Comparison of ENCODE assay signal across 17 cellular contexts in the genomic region with DNA sequence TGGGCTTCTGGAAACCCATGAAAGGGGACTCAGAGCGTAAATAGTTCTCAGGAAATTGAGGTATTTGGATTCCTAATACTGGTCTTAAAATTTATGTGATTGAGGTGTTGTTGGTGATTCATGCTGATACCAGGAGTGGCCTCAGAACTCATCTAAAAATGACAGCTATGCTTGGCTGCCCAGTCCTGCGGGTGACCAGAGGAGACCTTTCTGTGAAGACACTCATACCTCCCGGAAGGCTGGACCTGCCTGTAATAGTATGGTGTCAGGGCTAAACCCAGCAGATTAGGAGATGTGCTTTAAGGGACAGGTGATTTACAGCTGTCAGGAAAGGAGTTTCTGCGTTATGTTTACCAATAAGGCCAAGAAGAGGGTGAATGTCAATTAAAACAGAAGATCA. TPM values are rescaled to one million over a fixed set of nuclear protein-coding genes. Genes with fewer than 3 reads are reported as not detected.
DNase-seq lines count a peak whose midpoint lies in the region; ATAC-seq and TF ChIP-seq lines count a peak whose summit lies in the region.
"Had no signal": no experiment of that assay in that cellular context is flagged by ENCODE, and none has a peak within 500 bp of the region (broad histone marks: within the 10 kb centered on the region; RNA-seq: fewer than 3 reads in every experiment).

No MANE protein-coding gene starts in this region.

- H3K27me3 Mint-ChIP-seq in T-helper 2 cell treated with Interferon-gamma antibody and Interleukin-4, amounts not matched to agents 5 μg/mL and 100 μg/mL, for 36 hours (ENCODE audit: low read depth), result peaks cover 10% of the 10 kb centered on the region

- no peak overlapping the region for H3K4ac ChIP-seq in mesenchymal stem cell (ENCODE audit: low read depth in 1 of 2, low read length in 2 of 2)

- no peaks in the 10 kb centered on the region for H3K79me2 ChIP-seq in smooth muscle cell (ENCODE audit: low read depth)

- DNase-seq in right atrium auricular region (ENCODE audit: low spot score), result peak; percentile 9
- no peak for DNase-seq in right cardiac atrium
- DNase-seq in mesenchymal stem cell, result no peak
- DNase-seq in smooth muscle cell (lab: John Stamatoyannopoulos, UW; ENCODE audit: unreplicated experiment), result no peak
- no peak for DNase-seq in T-helper 2 cell treated with Interferon-gamma antibody and Interleukin-4, amounts not matched to agents 5 μg/mL and 100 μg/mL, for 36 hours (ENCODE audit: low spot score)
- DNase-seq: AML-193; Calu3; CD4-positive, alpha-beta T cell; CD8-positive, alpha-beta T cell; DMS79 treated with DMSO at 0.1 percent for 48 hours; GF-D8 had no signal

- H2BK5ac ChIP-seq in mesenchymal stem cell (ENCODE audit: low read depth, low read length, poor library complexity, severe bottlenecking), result no peak overlapping the region

- H3K9me3 ChIP-seq in right atrium auricular region, result peaks cover 0 to 10% of the 10 kb centered on the region in 2 donors
- H3K9me3 ChIP-seq in right cardiac atrium (ENCODE audit: control insufficient read depth, low read length), result no peaks in the 10 kb centered on the region
- peaks cover 40% of the 10 kb centered on the region for H3K9me3 ChIP-seq in mesenchymal stem cell (ENCODE audit: control insufficient read depth, low read length)
- H3K9me3 ChIP-seq in smooth muscle cell (replicated peaks; ENCODE audit: low read depth), result no peaks in the 10 kb centered on the region

- H4K8ac ChIP-seq in mesenchymal stem cell (ENCODE audit: low read length), result peak overlapping the region; percentile 13

- H2AFZ ChIP-seq in mesenchymal stem cell (ENCODE audit: low read depth, low read length) (no peak overlapping the region), smooth muscle cell (ENCODE audit: low read depth) (no peak overlapping the region)

- no peaks in the 10 kb centered on the region for H3K79me1 ChIP-seq in mesenchymal stem cell (replicated peaks; ENCODE audit: low read length, poor library complexity, severe bottlenecking)

- H2BK12ac ChIP-seq in mesenchymal stem cell (ENCODE audit: low read length in 2 of 2), result no peak overlapping the region

- H3K4me2 ChIP-seq in mesenchymal stem cell (ENCODE audit: low read length, poor library complexity, severe bottlenecking) (no peak overlapping the region), smooth muscle cell (no peak overlapping the region)
- H3K4me2 ChIP-seq: A549; BLaER1 treated with 17β-estradiol and CSF1 and Interleukin-3, amounts not matched to agents 10 nM and 100 nM had no signal

- H3K36me3 ChIP-seq in right atrium auricular region (no peaks in the 10 kb centered on the region), mesenchymal stem cell (ENCODE audit: control insufficient read depth in 1 of 2, insufficient read depth in 2 of 2, low read depth in 1 of 2, low read length in 2 of 2) (no peaks in the 10 kb centered on the region), smooth muscle cell (ENCODE audit: low read depth) (no peaks in the 10 kb centered on the region)
- H3K36me3 ChIP-seq: BLaER1 treated with 17β-estradiol and CSF1 and Interleukin-3, amounts not matched to agents 10 nM and 100 nM had no signal

- no peak overlapping the region for H2BK15ac ChIP-seq in mesenchymal stem cell (ENCODE audit: low read depth, poor library complexity, severe bottlenecking)

- H3K23ac ChIP-seq in mesenchymal stem cell (ENCODE audit: low read length in 2 of 2), result no peak overlapping the region

- TF ChIP-seq CTCF in right atrium auricular region (IDR thresholded peaks at IDR 0.05), result no peak
- no peak for TF ChIP-seq CTCF in smooth muscle cell (IDR thresholded peaks at IDR 0.05; ENCODE audit: borderline replicate concordance, insufficient read depth, poor library complexity, severe bottlenecking)

- H3K27me3 ChIP-seq in right atrium auricular region (no peaks in the 10 kb centered on the region), right cardiac atrium (ENCODE audit: control insufficient read depth, insufficient read depth) (no peaks in the 10 kb centered on the region), mesenchymal stem cell (ENCODE audit: control insufficient read depth in 1 of 2, insufficient read depth in 1 of 2, low read length in 2 of 2) (peaks cover 0 to 32% of the 10 kb centered on the region in 2 experiments), smooth muscle cell (ENCODE audit: low read depth) (no peaks in the 10 kb centered on the region)
- H3K27me3 ChIP-seq: BLaER1 treated with 17β-estradiol and CSF1 and Interleukin-3, amounts not matched to agents 10 nM and 100 nM had no signal

- H3K9ac ChIP-seq in mesenchymal stem cell (ENCODE audit: low read length) (no peak overlapping the region), smooth muscle cell (ENCODE audit: low read depth) (no peak overlapping the region)
- H3K9ac ChIP-seq: BLaER1 treated with 17β-estradiol and CSF1 and Interleukin-3, amounts not matched to agents 10 nM and 100 nM had no signal

- H3K36me3 Mint-ChIP-seq in T-helper 2 cell treated with Interferon-gamma antibody and Interleukin-4, amounts not matched to agents 5 μg/mL and 100 μg/mL, for 36 hours (ENCODE audit: low read depth), result no peaks in the 10 kb centered on the region
- H3K36me3 Mint-ChIP-seq: CD8-positive, alpha-beta T cell had no signal

- 93% methylated on average over 4 of the region's 4 CpGs for WGBS in right cardiac atrium
- 82% methylated on average over 4 of the region's 4 CpGs for WGBS in mesenchymal stem cell
- WGBS in smooth muscle cell (ENCODE audit: low lambda C conversion rate), result 87% methylated on average over 4 of the region's 4 CpGs

- intact Hi-C loops in right cardiac atrium (cut with DNase I), result no loop called here

- no peak overlapping the region for H3K27ac Mint-ChIP-seq in T-helper 2 cell treated with Interferon-gamma antibody and Interleukin-4, amounts not matched to agents 5 μg/mL and 100 μg/mL, for 36 hours
- H3K27ac Mint-ChIP-seq: B cell; CD4-positive, alpha-beta T cell; CD8-positive, alpha-beta T cell had no signal

- no peak overlapping the region for H2AK5ac ChIP-seq in mesenchymal stem cell (ENCODE audit: low read length, severe bottlenecking)

- H4K20me1 ChIP-seq in smooth muscle cell (ENCODE audit: low read depth), result no peaks in the 10 kb centered on the region
- H4K20me1 ChIP-seq: BLaER1 treated with 17β-estradiol and CSF1 and Interleukin-3, amounts not matched to agents 10 nM and 100 nM had no signal

- no peak overlapping the region for H2BK120ac ChIP-seq in mesenchymal stem cell (ENCODE audit: low read depth, low read length)

- no peak overlapping the region for H3K18ac ChIP-seq in mesenchymal stem cell (ENCODE audit: low read depth in 1 of 2, low read length in 2 of 2)

- ATAC-seq in right cardiac atrium, result no peak
- ATAC-seq: A549; CD8-positive, alpha-beta T cell had no signal

- H3K4me1 ChIP-seq in right atrium auricular region (no peaks in the 10 kb centered on the region), right cardiac atrium (ENCODE audit: control insufficient read depth, insufficient read depth, low read length) (peaks cover 1% of the 10 kb centered on the region), mesenchymal stem cell (ENCODE audit: control insufficient read depth, insufficient read depth, low read depth, low read length) (no peaks in the 10 kb centered on the region), smooth muscle cell (ENCODE audit: low read depth) (no peaks in the 10 kb centered on the region)
- H3K4me1 ChIP-seq: A549, Caco-2 had no signal

- H3K4me1 Mint-ChIP-seq in T-helper 2 cell treated with Interferon-gamma antibody and Interleukin-4, amounts not matched to agents 5 μg/mL and 100 μg/mL, for 36 hours (ENCODE audit: low read depth), result no peaks in the 10 kb centered on the region
- H3K4me1 Mint-ChIP-seq: B cell had no signal

- no peak overlapping the region for H3K27ac ChIP-seq in right atrium auricular region
- no peak overlapping the region for H3K27ac ChIP-seq in right cardiac atrium (ENCODE audit: low read length)
- H3K27ac ChIP-seq in mesenchymal stem cell (ENCODE audit: low read length, poor library complexity, severe bottlenecking), result no peak overlapping the region
- H3K27ac ChIP-seq in smooth muscle cell (ENCODE audit: low read depth), result no peak overlapping the region
- H3K27ac ChIP-seq: 22Rv1; A549; BLaER1 treated with 17β-estradiol and CSF1 and Interleukin-3, amounts not matched to agents 10 nM and 100 nM; C4-2B had no signal

- H3K4me3 ChIP-seq in right atrium auricular region (no peak overlapping the region), right cardiac atrium (ENCODE audit: low read length) (no peak overlapping the region), mesenchymal stem cell (ENCODE audit: insufficient read depth in 1 of 2, low read depth in 1 of 2, low read length in 2 of 2) (no peak overlapping the region), smooth muscle cell (no peak overlapping the region)
- H3K4me3 ChIP-seq: A549; BLaER1 treated with 17β-estradiol and CSF1 and Interleukin-3, amounts not matched to agents 10 nM and 100 nM had no signal

- H3K9me3 Mint-ChIP-seq in T-helper 2 cell treated with Interferon-gamma antibody and Interleukin-4, amounts not matched to agents 5 μg/mL and 100 μg/mL, for 36 hours, result peaks cover 9% of the 10 kb centered on the region

- no peaks in the 10 kb centered on the region for H3F3A ChIP-seq in smooth muscle cell (ENCODE audit: low read depth)

- no peak overlapping the region for H3K4me3 Mint-ChIP-seq in T-helper 2 cell treated with Interferon-gamma antibody and Interleukin-4, amounts not matched to agents 5 μg/mL and 100 μg/mL, for 36 hours
- H3K4me3 Mint-ChIP-seq: B cell; CD4-positive, alpha-beta T cell; CD8-positive, alpha-beta T cell had no signal

- no peak overlapping the region for H4K91ac ChIP-seq in mesenchymal stem cell (ENCODE audit: low read length)

- no peak overlapping the region for H3K14ac ChIP-seq in mesenchymal stem cell (ENCODE audit: low read length in 2 of 2)

RNA-seq across cellular contexts. Expression of gene C11orf96, which starts 29.9 kb away (rescaled TPM):
- 100 to 1,000 TPM in 1 of 2 donors, 10 to 100 TPM in 1; 60.2 to 156 TPM for total RNA-seq in right atrium auricular region
- 100 to 1,000 TPM in 1 of 4 donors, 10 to 100 TPM in 3; 26.5 to 107 (median 36.5) TPM for total RNA-seq in right cardiac atrium
- 68.0 TPM for polyA plus RNA-seq in right cardiac atrium
- polyA plus RNA-seq in mesenchymal stem cell (2013, experiment 1 of 2), result 134 TPM
- 133 TPM for polyA plus RNA-seq in mesenchymal stem cell (2013, experiment 2 of 2)
- total RNA-seq in smooth muscle cell, result 39.9 and 50.5 TPM in 2 replicates
- 22.1 and 24.3 TPM in 2 replicates for polyA plus RNA-seq in smooth muscle cell
- total RNA-seq: Caco-2; CD4-positive, alpha-beta T cell had no signal
